28 cellular contexts compared by ENCODE assay signal in genomic region chr4:81377231-81377630, GRCh38.
"Had no signal": no experiment of that assay in that cellular context is flagged by ENCODE, and none has a peak within 500 bp of the region (broad histone marks: within the 10 kb centered on the region; RNA-seq: fewer than 3 reads in every experiment).

No MANE protein-coding gene starts in this region.

- H3K27ac ChIP-seq: PC-9, RWPE1, SJCRH30 had no signal

- H3K4me3 ChIP-seq: K562, PC-9, SJCRH30 had no signal

- ATAC-seq: K562, Panc1, Right ventricle myocardium inferior, SK-N-SH treated with all-trans-retinoic acid at 6 μM for 48 hours had no signal

- DNase-seq: Kasumi-1, KG1, MM.1S, NCI-H1048, NCI-H1092 treated with DMSO at 0.1 percent for 48 hours, NCI-H1105 treated with DMSO at 0.1 percent for 48 hours, NCI-H1436, NCI-H146, NCI-H1694, NCI-H187, NCI-H2029, NCI-H2081, NCI-H2227 treated with DMSO at 0.1 percent for 48 hours, NCI-H345, NCI-H446, NCI-H510A treated with DMSO at 0.1 percent for 48 hours, NCI-H524 treated with DMSO at 0.1 percent for 48 hours, NCI-H526 treated with DMSO at 0.1 percent for 48 hours, NCI-H774, PC-9, SHP77, SIG-M5, SJCRH30 had no signal
